ENCODE assay signal across 8 cellular contexts in genomic region chr3:4994823-4995499, GRCh38.
DNase-seq lines count a peak whose midpoint lies in the region; ATAC-seq and TF ChIP-seq lines count a peak whose summit lies in the region.

No MANE protein-coding gene starts in this region.

- H3K4me3 ChIP-seq in cardiac fibroblast (replicated peaks in 1 of 2; ENCODE audit: low read depth in 2 of 2, low read length in 2 of 2): no peak overlapping the region

- TF ChIP-seq CTCF in cardiac fibroblast (IDR thresholded peaks at IDR 0.05; ENCODE audit: low read depth, low read length): no peak

- DNase-seq in cardiac fibroblast (ENCODE audit: low read depth in 2 of 2) (peak; percentile 78 to 98), medulla oblongata (ENCODE audit: extremely low spot score) (peak; percentile 89), NCI-H2029 treated with DMSO at 0.1 percent for 48 hours (lab: John Stamatoyannopoulos, UW) (no peak), NAMALWA (ENCODE audit: low spot score) (no peak)
- no peak for DNase-seq in stimulated activated naive CD4-positive, alpha-beta T cell treated with Interleukin-2 at 50 U/mL for 16 hours (lab: John Stamatoyannopoulos, UW)

- peak; percentile 74 for ATAC-seq in GM18511 (IDR thresholded peaks at IDR 0.05; ENCODE audit: unreplicated experiment)
- peak; percentile 56 for ATAC-seq in HG03342 (IDR thresholded peaks at IDR 0.05; ENCODE audit: unreplicated experiment)
- no peak for ATAC-seq in HG03139 (IDR thresholded peaks at IDR 0.05; ENCODE audit: unreplicated experiment)

Comparison
In these comparisons a context has a peak if more than half of its experiments do, and no peak if none do; other contexts are left out.
1. DNase-seq: peak in cardiac fibroblast (2 of 2) and medulla oblongata (single experiment); none in NCI-H2029 treated with DMSO at 0.1 percent for 48 hours (single experiment), NAMALWA (single experiment) and stimulated activated naive CD4-positive, alpha-beta T cell treated with Interleukin-2 at 50 U/mL for 16 hours (single experiment).